Comparison of ENCODE assay signal across 17 cellular contexts in genomic region chr9:35164711-35165110, GRCh38. TPM values are rescaled to one million over a fixed set of nuclear protein-coding genes. Genes with fewer than 3 reads are reported as not detected.
DNase-seq lines count a peak whose midpoint lies in the region; ATAC-seq, FAIRE-seq and TF ChIP-seq lines count a peak whose summit lies in the region.
"Had no signal": no experiment of that assay in that cellular context is flagged by ENCODE, and none has a peak within 500 bp of the region (broad histone marks: within the 10 kb centered on the region; RNA-seq: fewer than 3 reads in every experiment).

No MANE protein-coding gene starts in this region.

- peak; percentile 12 for DNase-seq in ACHN
- DNase-seq in HTR-8/SVneo (ENCODE audit: insufficient read length, low spot score), result peak; percentile 6
- peak; percentile 79 for DNase-seq in astrocyte (ENCODE audit: low read depth)
- DNase-seq in iris pigment epithelial cell (ENCODE audit: low read depth), result peak; percentile 84
- DNase-seq in C1 segment of cervical spinal cord (lab: John Stamatoyannopoulos, UW), result no peak
- DNase-seq in stimulated activated naive CD8-positive, alpha-beta T cell treated with anti-CD3 and anti-CD28 coated beads, Interleukin-15, amount 100 ng/mL, for 72 hours, result no peak
- no peak for DNase-seq in activated naive CD4-positive, alpha-beta T cell treated with anti-CD3 and anti-CD28 coated beads, Interleukin-2, amount 50 U/mL, for 16 hours
- DNase-seq: activated CD8-positive, alpha-beta memory T cell treated with anti-CD3 and anti-CD28 coated beads for 24 hours; activated naive CD4-positive, alpha-beta T cell treated with Interleukin-2 at 50 U/mL for 16 hours; lower lobe of right lung; pancreas; Peyer's patch; stimulated activated CD4-positive, alpha-beta T cell treated with anti-CD3 and anti-CD28 coated beads, Interleukin-2, amount 100 ng/mL, for 24 hours; T-helper 2 cell had no signal

- peak overlapping the region; percentile 29 for H3K4me2 ChIP-seq in astrocyte (ENCODE audit: low read length)

- no peak overlapping the region for H2AFZ ChIP-seq in astrocyte (ENCODE audit: low read depth, low read length)
- H2AFZ ChIP-seq: hepatocyte had no signal

- H4K20me1 ChIP-seq in astrocyte (ENCODE audit: insufficient read depth, low read length), result no peaks in the 10 kb centered on the region

- H3K27me3 ChIP-seq in astrocyte (ENCODE audit: insufficient read depth, low read length), result no peaks in the 10 kb centered on the region
- H3K27me3 ChIP-seq: hepatocyte, pancreas, Peyer's patch had no signal

- TF ChIP-seq CTCF in astrocyte (IDR thresholded peaks at IDR 0.05; ENCODE audit: insufficient read depth, low read depth, low read length), result no peak

- peak overlapping the region; percentile 55 for H3K27ac Mint-ChIP-seq in astrocyte (ENCODE audit: unreplicated experiment)
- no peak overlapping the region for H3K27ac Mint-ChIP-seq in stimulated activated naive CD8-positive, alpha-beta T cell treated with anti-CD3 and anti-CD28 coated beads, Interleukin-15, amount 100 ng/mL, for 72 hours
- H3K27ac Mint-ChIP-seq: stimulated activated memory B cell treated with anti-CD40 and anti-IgM and Interleukin-4, amounts not matched to agents 10 μg/mL and 1 μg/mL and 100 μg/mL, for 72 hours had no signal

- no peak overlapping the region for H3K9ac ChIP-seq in astrocyte (ENCODE audit: low read length)

- H3K27me3 Mint-ChIP-seq in astrocyte (ENCODE audit: low read depth, unreplicated experiment), result no peaks in the 10 kb centered on the region
- H3K27me3 Mint-ChIP-seq in stimulated activated naive CD8-positive, alpha-beta T cell treated with anti-CD3 and anti-CD28 coated beads, Interleukin-15, amount 100 ng/mL, for 72 hours, result peaks cover 20% of the 10 kb centered on the region
- H3K27me3 Mint-ChIP-seq: stimulated activated memory B cell treated with anti-CD40 and anti-IgM and Interleukin-4, amounts not matched to agents 10 μg/mL and 1 μg/mL and 100 μg/mL, for 72 hours had no signal

- peaks cover 4% of the 10 kb centered on the region for H3K36me3 Mint-ChIP-seq in astrocyte (ENCODE audit: low read depth, unreplicated experiment)
- H3K36me3 Mint-ChIP-seq: stimulated activated memory B cell treated with anti-CD40 and anti-IgM and Interleukin-4, amounts not matched to agents 10 μg/mL and 1 μg/mL and 100 μg/mL, for 72 hours had no signal

- peaks cover 16% of the 10 kb centered on the region for H3K4me1 ChIP-seq in astrocyte (ENCODE audit: insufficient read depth, low read length)
- H3K4me1 ChIP-seq: Peyer's patch had no signal

- in situ Hi-C loops in ACHN (cut with HindIII; ENCODE audit: low pct_ligation_motif_present, low pct_unique_long_range_greater_than_20kb, low sequenced_read_pairs), result no loop called here

- peak overlapping the region; percentile 41 for H3K4me3 Mint-ChIP-seq in astrocyte (ENCODE audit: unreplicated experiment)
- H3K4me3 Mint-ChIP-seq in stimulated activated naive CD8-positive, alpha-beta T cell treated with anti-CD3 and anti-CD28 coated beads, Interleukin-15, amount 100 ng/mL, for 72 hours, result no peak overlapping the region
- H3K4me3 Mint-ChIP-seq: stimulated activated memory B cell treated with anti-CD40 and anti-IgM and Interleukin-4, amounts not matched to agents 10 μg/mL and 1 μg/mL and 100 μg/mL, for 72 hours had no signal

- no peak for ATAC-seq in stimulated activated naive CD8-positive, alpha-beta T cell treated with anti-CD3 and anti-CD28 coated beads, Interleukin-15, amount 100 ng/mL, for 72 hours
- ATAC-seq in GM19324 (IDR thresholded peaks at IDR 0.05; ENCODE audit: low FRiP score, unreplicated experiment), result no peak
- ATAC-seq: lower lobe of right lung; pancreas; stimulated activated memory B cell treated with anti-CD40 and anti-IgM and Interleukin-4, amounts not matched to agents 10 μg/mL and 1 μg/mL and 100 μg/mL, for 72 hours had no signal

- peaks cover 20% of the 10 kb centered on the region for H3K4me1 Mint-ChIP-seq in astrocyte (ENCODE audit: low read depth, unreplicated experiment)
- H3K4me1 Mint-ChIP-seq in stimulated activated naive CD8-positive, alpha-beta T cell treated with anti-CD3 and anti-CD28 coated beads, Interleukin-15, amount 100 ng/mL, for 72 hours, result peaks cover 19% of the 10 kb centered on the region

- no peaks in the 10 kb centered on the region for H3K9me3 ChIP-seq in astrocyte (ENCODE audit: insufficient read depth, low read depth, low read length)
- H3K9me3 ChIP-seq: lower lobe of right lung, pancreas, Peyer's patch had no signal

- no peak for FAIRE-seq in HTR-8/SVneo (lab: Jason Lieb, UNC)
- FAIRE-seq in astrocyte (lab: Jason Lieb, UNC), result peak; percentile 9
- FAIRE-seq: pancreas had no signal

- no peaks in the 10 kb centered on the region for H3K36me3 ChIP-seq in astrocyte (ENCODE audit: insufficient read depth, low read length)
- H3K36me3 ChIP-seq: pancreas, Peyer's patch had no signal

- H3K9me3 Mint-ChIP-seq in astrocyte (ENCODE audit: unreplicated experiment), result no peaks in the 10 kb centered on the region
- H3K9me3 Mint-ChIP-seq in stimulated activated naive CD8-positive, alpha-beta T cell treated with anti-CD3 and anti-CD28 coated beads, Interleukin-15, amount 100 ng/mL, for 72 hours, result no peaks in the 10 kb centered on the region
- H3K9me3 Mint-ChIP-seq: stimulated activated memory B cell treated with anti-CD40 and anti-IgM and Interleukin-4, amounts not matched to agents 10 μg/mL and 1 μg/mL and 100 μg/mL, for 72 hours had no signal

- H3K4me3 ChIP-seq in astrocyte (ENCODE audit: insufficient read depth, low read depth, low read length), result no peak overlapping the region
- H3K4me3 ChIP-seq: hepatocyte, lower lobe of right lung, pancreas, Peyer's patch had no signal

- H3K27ac ChIP-seq in astrocyte (ENCODE audit: low read depth, low read length), result no peak overlapping the region
- H3K27ac ChIP-seq: hepatocyte, lower lobe of right lung, pancreas, Peyer's patch had no signal

- H3K79me2 ChIP-seq in astrocyte (ENCODE audit: insufficient read depth, low read length), result no peaks in the 10 kb centered on the region

RNA-seq across cellular contexts. Expression of gene UNC13B, which starts 2.9 kb away (rescaled TPM):
- total RNA-seq in astrocyte, result 26.1 and 30.5 TPM in 2 replicates

RNA-seq across cellular contexts. Expression of gene ATOSB, which starts 49.0 kb away (rescaled TPM):
- total RNA-seq in astrocyte, result 68.9 and 76.9 TPM in 2 replicates

Comparison
In these comparisons a context has a peak if more than half of its experiments do, and no peak if none do; other contexts are left out.
1. DNase-seq: peak in ACHN (single experiment), HTR-8/SVneo (single experiment), astrocyte (single experiment) and iris pigment epithelial cell (single experiment); none in C1 segment of cervical spinal cord (0 of 14), stimulated activated naive CD8-positive, alpha-beta T cell treated with anti-CD3 and anti-CD28 coated beads, Interleukin-15, amount 100 ng/mL, for 72 hours (0 of 2) and activated naive CD4-positive, alpha-beta T cell treated with anti-CD3 and anti-CD28 coated beads, Interleukin-2, amount 50 U/mL, for 16 hours (single experiment).